ENCODE assay signal across 23 cellular contexts in genomic region chr1:25067852-25068251, GRCh38.
"Had no signal": no experiment of that assay in that cellular context is flagged by ENCODE, and none has a peak within 500 bp of the region (broad histone marks: within the 10 kb centered on the region; RNA-seq: fewer than 3 reads in every experiment).

No MANE protein-coding gene starts in this region.

- H3K27me3 ChIP-seq: brain microvascular endothelial cell, cardiac muscle cell, Peyer's patch, SJSA1 had no signal

- H3K9me3 ChIP-seq: Peyer's patch, SJSA1 had no signal

- H3K4me3 ChIP-seq: cardiac muscle cell, Peyer's patch, SJSA1 had no signal

- DNase-seq: activated CD4-positive, alpha-beta T cell treated with anti-CD3 and anti-CD28 coated beads for 4 hours; activated CD4-positive, alpha-beta T cell treated with anti-CD3 and anti-CD28 coated beads, Interleukin-2, amount 50 U/mL, for 4 hours; activated CD4-positive, CD25-positive, alpha-beta regulatory T cell; activated CD8-positive, alpha-beta memory T cell treated with anti-CD3 and anti-CD28 coated beads, Interleukin-2, amount 10 ng/mL, durations not matched to agents 7 days and 5 days; activated effector memory CD4-positive, alpha-beta T cell treated with anti-CD3 and anti-CD28 coated beads, Interleukin-2, amount 50 U/mL, for 16 hours; activated naive CD4-positive, alpha-beta T cell treated with anti-CD3 and anti-CD28 coated beads for 36 hours; activated naive CD8-positive, alpha-beta T cell treated with anti-CD3 and anti-CD28 coated beads for 36 hours; activated T-cell treated with anti-CD3 and anti-CD28 coated beads, Interleukin-2, amount 50 U/mL, for 24 hours; brain microvascular endothelial cell; IMR-90; KG1; NCI-H1092; NCI-H2029; NCI-H510A treated with DMSO at 0.1 percent for 48 hours; NK-92 treated with Interleukin-12 subunit alpha and Interleukin-12 subunit beta, amount 100 ng/mL, for 24 hours; Peyer's patch; Right ventricle myocardium superior; T-helper 17 cell; T-helper 9 cell had no signal

- H3K27ac Mint-ChIP-seq: activated CD8-positive, alpha-beta memory T cell treated with anti-CD3 and anti-CD28 coated beads, Interleukin-2, amount 10 ng/mL, durations not matched to agents 7 days and 5 days; activated naive CD4-positive, alpha-beta T cell treated with anti-CD3 and anti-CD28 coated beads for 36 hours; activated naive CD8-positive, alpha-beta T cell treated with anti-CD3 and anti-CD28 coated beads for 36 hours; activated T-cell treated with anti-CD3 and anti-CD28 coated beads, Interleukin-2, amount 50 U/mL, for 24 hours; activated T-helper 1 cell treated with anti-CD3 and anti-CD28 coated beads, Interleukin-12 subunit alpha, Interleukin-12 subunit beta, Interleukin-2, Interleukin-4 antibody, amounts not matched to agents 30 ng/mL and 10 ng/mL and 1 ng/mL, durations not matched to agents 14 hours and 24 hours and 36 hours; T-helper 17 cell had no signal

- H3K36me3 ChIP-seq: brain microvascular endothelial cell, cardiac muscle cell, Peyer's patch, SJSA1 had no signal

- H3K36me3 Mint-ChIP-seq: activated CD8-positive, alpha-beta memory T cell treated with anti-CD3 and anti-CD28 coated beads, Interleukin-2, amount 10 ng/mL, durations not matched to agents 7 days and 5 days; activated naive CD8-positive, alpha-beta T cell treated with anti-CD3 and anti-CD28 coated beads for 36 hours had no signal

- H3K4me3 Mint-ChIP-seq: activated CD8-positive, alpha-beta memory T cell treated with anti-CD3 and anti-CD28 coated beads, Interleukin-2, amount 10 ng/mL, durations not matched to agents 7 days and 5 days; activated naive CD4-positive, alpha-beta T cell treated with anti-CD3 and anti-CD28 coated beads for 36 hours; activated naive CD8-positive, alpha-beta T cell treated with anti-CD3 and anti-CD28 coated beads for 36 hours; activated T-cell treated with anti-CD3 and anti-CD28 coated beads, Interleukin-2, amount 50 U/mL, for 24 hours; activated T-helper 1 cell treated with anti-CD3 and anti-CD28 coated beads, Interleukin-12 subunit alpha, Interleukin-12 subunit beta, Interleukin-2, Interleukin-4 antibody, amounts not matched to agents 30 ng/mL and 10 ng/mL and 1 ng/mL, durations not matched to agents 14 hours and 24 hours and 36 hours; T-helper 17 cell had no signal

- H3K27me3 Mint-ChIP-seq: activated naive CD8-positive, alpha-beta T cell treated with anti-CD3 and anti-CD28 coated beads for 36 hours; activated T-cell treated with anti-CD3 and anti-CD28 coated beads, Interleukin-2, amount 50 U/mL, for 24 hours; T-helper 17 cell had no signal

- H3K9me3 Mint-ChIP-seq: activated naive CD4-positive, alpha-beta T cell treated with anti-CD3 and anti-CD28 coated beads for 36 hours; activated naive CD8-positive, alpha-beta T cell treated with anti-CD3 and anti-CD28 coated beads for 36 hours; activated T-cell treated with anti-CD3 and anti-CD28 coated beads, Interleukin-2, amount 50 U/mL, for 24 hours; activated T-helper 1 cell treated with anti-CD3 and anti-CD28 coated beads, Interleukin-12 subunit alpha, Interleukin-12 subunit beta, Interleukin-2, Interleukin-4 antibody, amounts not matched to agents 30 ng/mL and 10 ng/mL and 1 ng/mL, durations not matched to agents 14 hours and 24 hours and 36 hours had no signal

- H3K27ac ChIP-seq: brain microvascular endothelial cell, cardiac muscle cell, Peyer's patch, RWPE1, SJSA1 had no signal
